Comparison of ENCODE assay signal across 13 cellular contexts in genomic region chr18:58635891-58636290, GRCh38. TPM values are rescaled to one million over a fixed set of nuclear protein-coding genes. Genes with fewer than 3 reads are reported as not detected.
DNase-seq lines count a peak whose midpoint lies in the region; ATAC-seq, FAIRE-seq and TF ChIP-seq lines count a peak whose summit lies in the region.
"Had no signal": no experiment of that assay in that cellular context is flagged by ENCODE, and none has a peak within 500 bp of the region (broad histone marks: within the 10 kb centered on the region; RNA-seq: fewer than 3 reads in every experiment).

No MANE protein-coding gene starts in this region.

- H3K4me3 ChIP-seq in fibroblast of villous mesenchyme (ENCODE audit: low read depth, low read length) (no peak overlapping the region), Caco-2 (ENCODE audit: low read depth, low read length) (no peak overlapping the region)
- H3K4me3 ChIP-seq: BLaER1 treated with 17β-estradiol and CSF1 and Interleukin-3, amounts not matched to agents 10 nM and 100 nM; testis had no signal

- BruUV-seq in Caco-2 (replicated peaks; lab: Mats Ljungman, UMichigan) = no TSS peak

- TF ChIP-seq CTCF in fibroblast of villous mesenchyme (IDR thresholded peaks at IDR 0.05; ENCODE audit: insufficient read depth, low read depth, low read length) = no peak
- TF ChIP-seq CTCF in Caco-2 (IDR thresholded peaks at IDR 0.05; ENCODE audit: insufficient read depth in 1 of 2, low read depth in 1 of 2, low read length in 1 of 2, severe bottlenecking in 1 of 2, unreplicated experiment in 1 of 2) = no peak

- no peak for TF ChIP-seq POLR2A in H54 (IDR thresholded peaks at IDR 0.05; ENCODE audit: low read depth, low read length)

- no peaks in the 10 kb centered on the region for H3K36me3 ChIP-seq in Caco-2 (ENCODE audit: control insufficient read depth, insufficient read depth, low read length)
- H3K36me3 ChIP-seq: BLaER1 treated with 17β-estradiol and CSF1 and Interleukin-3, amounts not matched to agents 10 nM and 100 nM had no signal

- ATAC-seq in activated naive CD8-positive, alpha-beta T cell treated with anti-CD3 and anti-CD28 coated beads, Interleukin-2, amount 50 U/mL, for 24 hours = no peak
- ATAC-seq in GM21723 (IDR thresholded peaks at IDR 0.05; ENCODE audit: unreplicated experiment) (no peak), GM21423 (IDR thresholded peaks at IDR 0.05; ENCODE audit: unreplicated experiment) (no peak)

- intact Hi-C loops in Caco-2 (cut with micrococcal nuclease; ENCODE audit: unreplicated experiment) = no loop called here

- H3K4me3 Mint-ChIP-seq in activated naive CD8-positive, alpha-beta T cell treated with anti-CD3 and anti-CD28 coated beads, Interleukin-2, amount 50 U/mL, for 24 hours = no peak overlapping the region
- H3K4me3 Mint-ChIP-seq in Caco-2 (ENCODE audit: unreplicated experiment) = no peak overlapping the region

- H3K27me3 Mint-ChIP-seq in activated naive CD8-positive, alpha-beta T cell treated with anti-CD3 and anti-CD28 coated beads, Interleukin-2, amount 50 U/mL, for 24 hours = no peaks in the 10 kb centered on the region
- no peaks in the 10 kb centered on the region for H3K27me3 Mint-ChIP-seq in Caco-2 (ENCODE audit: insufficient read depth, unreplicated experiment)

- CTCF ChIA-PET in Caco-2 (lab: Charles Lee) = no interaction called here

- POLR2A ChIA-PET in Caco-2 (lab: Charles Lee) = no interaction called here

- no peaks in the 10 kb centered on the region for H3K4me1 ChIP-seq in Caco-2
- H3K4me1 ChIP-seq: testis had no signal

- H3K9me3 Mint-ChIP-seq in activated naive CD8-positive, alpha-beta T cell treated with anti-CD3 and anti-CD28 coated beads, Interleukin-2, amount 50 U/mL, for 24 hours = no peaks in the 10 kb centered on the region
- H3K9me3 Mint-ChIP-seq in Caco-2 (ENCODE audit: unreplicated experiment) = no peaks in the 10 kb centered on the region

- H3K9me3 ChIP-seq in Caco-2 = no peaks in the 10 kb centered on the region
- H3K9me3 ChIP-seq: BLaER1 treated with 17β-estradiol and CSF1 and Interleukin-3, amounts not matched to agents 10 nM and 100 nM; testis had no signal

- H3K27me3 ChIP-seq in Caco-2 (replicated peaks; ENCODE audit: control insufficient read depth, insufficient read depth, low read length) = no peaks in the 10 kb centered on the region
- H3K27me3 ChIP-seq: BLaER1 treated with 17β-estradiol and CSF1 and Interleukin-3, amounts not matched to agents 10 nM and 100 nM; testis had no signal

- DNase-seq in A172 (ENCODE audit: low spot score) = peak; percentile 55
- DNase-seq in H54 (ENCODE audit: insufficient read length, low spot score) = no peak
- DNase-seq in activated naive CD8-positive, alpha-beta T cell treated with anti-CD3 and anti-CD28 coated beads, Interleukin-2, amount 50 U/mL, for 24 hours = no peak
- peak; percentile 86 for DNase-seq in fibroblast of villous mesenchyme (ENCODE audit: low read depth)
- DNase-seq in Caco-2 = no peak
- DNase-seq in DMS153 (lab: John Stamatoyannopoulos, UW) = no peak
- DNase-seq: NCI-H2029 treated with DMSO at 0.1 percent for 48 hours; stimulated activated CD4-positive, alpha-beta T cell treated with anti-CD3 and anti-CD28 coated beads, Interleukin-2, amount 100 ng/mL, for 48 hours; testis had no signal

- peak; percentile 66 for FAIRE-seq in H54 (lab: Jason Lieb, UNC)
- FAIRE-seq: TTC549 had no signal

- H3K4me1 Mint-ChIP-seq in activated naive CD8-positive, alpha-beta T cell treated with anti-CD3 and anti-CD28 coated beads, Interleukin-2, amount 50 U/mL, for 24 hours = peaks cover 43% of the 10 kb centered on the region
- H3K4me1 Mint-ChIP-seq in Caco-2 (ENCODE audit: low read depth, unreplicated experiment) = no peaks in the 10 kb centered on the region

- no peaks in the 10 kb centered on the region for H3K36me3 Mint-ChIP-seq in activated naive CD8-positive, alpha-beta T cell treated with anti-CD3 and anti-CD28 coated beads, Interleukin-2, amount 50 U/mL, for 24 hours (ENCODE audit: low read depth)
- H3K36me3 Mint-ChIP-seq in Caco-2 (ENCODE audit: insufficient read depth, unreplicated experiment) = no peaks in the 10 kb centered on the region

- peak overlapping the region; percentile 60 for H3K27ac Mint-ChIP-seq in activated naive CD8-positive, alpha-beta T cell treated with anti-CD3 and anti-CD28 coated beads, Interleukin-2, amount 50 U/mL, for 24 hours
- H3K27ac Mint-ChIP-seq in Caco-2 (ENCODE audit: unreplicated experiment) = no peak overlapping the region

RNA-seq across cellular contexts. Expression of gene ALPK2, which starts 7.0 kb away (rescaled TPM):
- total RNA-seq in A172 (2014; rRNA removed; shearing (Covaris generic)) = 75.7 and 87.6 TPM in 2 replicates
- total RNA-seq in fibroblast of villous mesenchyme = 158 and 237 TPM in 2 replicates
- 10.7 and 12.7 TPM in 2 replicates for total RNA-seq in Caco-2 (2022)

RNA-seq across cellular contexts. Expression of gene MALT1, which starts 35.4 kb away (rescaled TPM):
- total RNA-seq in A172 (2014; rRNA removed; shearing (Covaris generic)) = 66.7 and 69.0 TPM in 2 replicates
- 32.9 and 85.1 TPM in 2 replicates for total RNA-seq in fibroblast of villous mesenchyme
- 19.3 and 22.6 TPM in 2 replicates for total RNA-seq in Caco-2 (2022)

Comparison
In these comparisons a context has a peak if more than half of its experiments do, and no peak if none do; other contexts are left out.
1. DNase-seq: peak in A172 (single experiment) and fibroblast of villous mesenchyme (single experiment); none in H54 (single experiment), activated naive CD8-positive, alpha-beta T cell treated with anti-CD3 and anti-CD28 coated beads, Interleukin-2, amount 50 U/mL, for 24 hours (single experiment), Caco-2 (0 of 2) and DMS153 (single experiment).